In genomic region chr10:103481974-103482531, GRCh38 we compare ENCODE assay signal across 1 cellular context.
TF ChIP-seq lines count a peak whose summit lies in the region.

No MANE protein-coding gene starts in this region.

TF ChIP-seq in GM12878, 131 proteins besides CTCF, POLR2A, EP300 and RAD21:
- TF ChIP-seq ZNF24 (IDR thresholded peaks at IDR 0.05) (no peak), PAX8 (IDR thresholded peaks at IDR 0.05) (peak; percentile 90; the same call in 1 of the 2 replicates), SPI1 (IDR thresholded peaks at IDR 0.05; ENCODE audit: borderline replicate concordance, insufficient read depth, low read depth, low read length) (peak; percentile 57; the same call in 1 of the 2 replicates), SMC3 (IDR thresholded peaks at IDR 0.05; ENCODE audit: borderline replicate concordance, low read length) (peak; percentile 87; the same call in 1 of the 2 replicates)
TF ChIP-seq in GM12878: peak in this region for 3.
